In the genomic region with DNA sequence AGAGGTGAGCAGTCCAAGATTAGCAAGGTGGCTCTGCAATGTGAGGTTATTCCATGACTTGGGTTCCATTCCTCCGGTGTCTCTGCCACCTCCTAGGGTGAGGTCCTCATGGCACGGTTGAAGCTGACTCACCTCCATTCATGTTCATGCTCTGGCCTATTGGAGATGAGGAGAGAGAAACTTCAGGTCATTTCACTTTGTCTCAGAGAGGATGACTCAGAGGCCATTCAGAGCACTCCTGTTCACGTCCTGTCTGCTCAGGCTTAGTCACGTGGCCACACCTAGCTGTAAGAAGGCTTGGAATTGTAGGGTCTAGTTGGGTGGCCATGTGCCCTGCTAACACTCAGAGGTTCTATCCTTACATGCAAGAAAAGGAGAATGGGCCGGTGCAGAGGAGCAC, we compare ENCODE assay signal across 12 cellular contexts.
DNase-seq lines count a peak whose midpoint lies in the region; ATAC-seq and TF ChIP-seq lines count a peak whose summit lies in the region.
"Had no signal": no experiment of that assay in that cellular context is flagged by ENCODE, and none has a peak within 500 bp of the region (broad histone marks: within the 10 kb centered on the region; RNA-seq: fewer than 3 reads in every experiment).

No MANE protein-coding gene starts in this region.

- ATAC-seq in foreskin keratinocyte (peak; percentile 99), GM18873 (IDR thresholded peaks at IDR 0.05; ENCODE audit: low FRiP score, unreplicated experiment) (no peak)

- no peak for TF ChIP-seq CTCF in foreskin keratinocyte (conservative IDR thresholded peaks at IDR 0.05)

- H3K4me1 ChIP-seq in foreskin keratinocyte, result peaks cover 19% of the 10 kb centered on the region

- DNase-seq in stimulated activated CD4-positive, alpha-beta T cell treated with anti-CD3 and anti-CD28 coated beads, Interleukin-1b, Interleukin-23, amount 100 ng/mL, for 48 hours, result peak; percentile 52
- no peak for DNase-seq in stimulated activated CD4-positive, alpha-beta T cell treated with anti-CD3 and anti-CD28 coated beads, Interleukin-2, amount 100 ng/mL, for 48 hours
- DNase-seq in RPMI7951 (ENCODE audit: low read depth) (peak; percentile 85), foreskin keratinocyte (peak; percentile 99), OCI-M2 (lab: John Stamatoyannopoulos, UW; ENCODE audit: unreplicated experiment) (no peak), amniotic stem cell (lab: John Stamatoyannopoulos, UW) (no peak), C1 segment of cervical spinal cord (lab: John Stamatoyannopoulos, UW) (no peak)
- DNase-seq: DMS79 treated with DMSO at 0.1 percent for 48 hours; dorsolateral prefrontal cortex; NCI-H774; stimulated activated CD4-positive, alpha-beta T cell treated with anti-CD3 and anti-CD28 coated beads, Interleukin-12 subunit alpha, Interleukin-12 subunit beta, amount 100 ng/mL, for 4 hours had no signal

- H3K27me3 ChIP-seq in foreskin keratinocyte, result no peaks in the 10 kb centered on the region

- peak overlapping the region; percentile 80 for H3K27ac ChIP-seq in foreskin keratinocyte
- H3K27ac ChIP-seq: dorsolateral prefrontal cortex had no signal

Comparison
In these comparisons a context has a peak if more than half of its experiments do, and no peak if none do; other contexts are left out.
1. DNase-seq: peak in stimulated activated CD4-positive, alpha-beta T cell treated with anti-CD3 and anti-CD28 coated beads, Interleukin-1b, Interleukin-23, amount 100 ng/mL, for 48 hours (single experiment), RPMI7951 (single experiment) and foreskin keratinocyte (2 of 2); none in stimulated activated CD4-positive, alpha-beta T cell treated with anti-CD3 and anti-CD28 coated beads, Interleukin-2, amount 100 ng/mL, for 48 hours (0 of 2), OCI-M2 (single experiment), amniotic stem cell (single experiment) and C1 segment of cervical spinal cord (0 of 14).